Comparison of ENCODE assay signal across 2 cellular contexts in the genomic region with DNA sequence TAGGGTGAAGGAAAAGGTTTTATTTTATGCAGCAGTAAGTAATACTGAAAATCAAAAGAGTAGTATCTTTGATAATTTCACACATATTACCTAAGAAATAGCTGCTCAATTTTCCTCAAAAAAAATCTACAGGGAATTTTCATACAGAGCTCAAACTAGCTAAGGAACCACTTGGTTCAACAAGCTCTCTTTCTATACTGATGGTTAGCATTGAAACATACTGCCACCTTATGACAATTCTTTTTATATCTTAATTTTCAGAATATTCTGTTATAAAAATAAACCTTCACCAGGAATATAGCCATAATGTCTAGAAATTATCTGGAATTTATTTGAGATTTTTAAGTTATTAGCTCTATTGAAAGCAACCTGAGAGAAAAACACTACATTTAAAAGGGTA.
TF ChIP-seq lines count a peak whose summit lies in the region.

No MANE protein-coding gene starts in this region.

TF ChIP-seq in A549, 52 proteins besides CTCF, POLR2A, EP300 and RAD21:
- TF ChIP-seq SREBF2 (IDR thresholded peaks at IDR 0.05) (no peak), SMC3 (IDR thresholded peaks at IDR 0.05) (0 out of 3 replicates have a peak, but pooled peaks have one; percentile 18)

TF ChIP-seq in SK-N-SH treated with all-trans-retinoic acid at 6 μM for 48 hours, 23 proteins besides CTCF, POLR2A, EP300 and RAD21:
- TF ChIP-seq, protein P1, sequence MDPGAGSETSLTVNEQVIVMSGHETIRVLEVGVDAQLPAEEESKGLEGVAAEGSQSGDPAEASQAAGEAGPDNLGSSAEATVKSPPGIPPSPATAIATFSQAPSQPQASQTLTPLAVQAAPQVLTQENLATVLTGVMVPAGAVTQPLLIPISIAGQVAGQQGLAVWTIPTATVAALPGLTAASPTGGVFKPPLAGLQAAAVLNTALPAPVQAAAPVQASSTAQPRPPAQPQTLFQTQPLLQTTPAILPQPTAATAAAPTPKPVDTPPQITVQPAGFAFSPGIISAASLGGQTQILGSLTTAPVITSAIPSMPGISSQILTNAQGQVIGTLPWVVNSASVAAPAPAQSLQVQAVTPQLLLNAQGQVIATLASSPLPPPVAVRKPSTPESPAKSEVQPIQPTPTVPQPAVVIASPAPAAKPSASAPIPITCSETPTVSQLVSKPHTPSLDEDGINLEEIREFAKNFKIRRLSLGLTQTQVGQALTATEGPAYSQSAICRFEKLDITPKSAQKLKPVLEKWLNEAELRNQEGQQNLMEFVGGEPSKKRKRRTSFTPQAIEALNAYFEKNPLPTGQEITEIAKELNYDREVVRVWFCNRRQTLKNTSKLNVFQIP (CRISPR knock-in tag; IDR thresholded peaks at IDR 0.05; ENCODE audit: borderline replicate concordance, low read depth) = no peak
- TF ChIP-seq PPARA (CRISPR knock-in tag; IDR thresholded peaks at IDR 0.05; ENCODE audit: borderline replicate concordance) (no peak), TCF4 (CRISPR knock-in tag; IDR thresholded peaks at IDR 0.05; ENCODE audit: borderline replicate concordance) (no peak), ZNF565 (CRISPR knock-in tag; conservative IDR thresholded peaks at IDR 0.05; ENCODE audit: low read depth) (no peak), TSHZ2 (CRISPR knock-in tag; IDR thresholded peaks at IDR 0.05) (no peak)
